18 cellular contexts compared by ENCODE assay signal in the genomic region with DNA sequence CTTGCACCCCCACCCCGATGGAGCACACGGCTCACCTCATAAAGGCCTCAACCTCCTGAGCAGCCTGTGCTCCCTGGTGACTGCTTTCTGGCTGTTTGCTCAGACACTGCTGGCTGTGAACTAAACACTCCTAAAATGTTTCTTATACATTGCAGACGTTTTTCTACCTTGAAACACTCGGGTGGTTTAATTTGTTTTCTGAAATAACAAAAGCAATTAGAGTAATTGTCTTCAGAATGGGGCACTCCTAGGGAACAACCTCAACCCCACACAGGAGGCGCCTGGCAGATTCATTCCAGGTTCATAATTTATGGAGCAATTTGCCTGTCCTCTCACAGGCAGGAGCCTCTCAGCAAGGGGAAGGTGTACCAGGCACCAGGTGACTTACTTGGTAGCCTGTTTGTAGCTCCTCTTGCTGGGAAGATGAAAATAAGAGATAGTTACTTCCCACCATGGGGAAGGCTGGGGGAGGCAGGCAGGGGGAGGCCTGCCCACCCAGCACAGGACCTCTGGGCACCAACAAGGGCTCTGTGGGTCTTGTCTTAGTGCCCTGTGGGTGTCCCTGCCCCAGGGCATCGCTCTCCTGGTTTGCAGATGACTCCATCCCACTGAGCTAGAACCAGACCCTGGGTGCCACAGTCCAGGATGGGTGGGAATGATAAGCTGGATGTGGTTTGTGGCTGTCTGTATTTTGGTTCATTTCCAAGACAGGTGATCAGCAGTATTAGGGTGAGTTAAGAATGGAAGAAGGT.
A peak's percentile ranks its signal among the peaks of the same experiment; 100 is the strongest.
DNase-seq lines count a peak whose midpoint lies in the region; ATAC-seq and TF ChIP-seq lines count a peak whose summit lies in the region.
"Had no signal": no experiment of that assay in that cellular context is flagged by ENCODE, and none has a peak within 500 bp of the region (broad histone marks: within the 10 kb centered on the region; RNA-seq: fewer than 3 reads in every experiment).

No MANE protein-coding gene starts in this region.

- H3K9me3 ChIP-seq in KOPT-K1 (ENCODE audit: insufficient read depth, low read length, poor library complexity, severe bottlenecking) (no peaks in the 10 kb centered on the region), stomach (no peaks in the 10 kb centered on the region), aorta (ENCODE audit: control insufficient read depth, low read length) (no peaks in the 10 kb centered on the region)
- H3K9me3 ChIP-seq: thyroid gland had no signal

- WGBS in stomach, 5 donors = 77 to 86% (median 78%) methylated on average over 6 of the region's 6 CpGs
- WGBS in aorta, 2 donors = 74 to 75% methylated on average over 6 of the region's 6 CpGs

- H3K27ac Mint-ChIP-seq in central memory CD8-positive, alpha-beta T cell (ENCODE audit: low read depth) = no peak overlapping the region
- H3K27ac Mint-ChIP-seq: brain; naive thymus-derived CD4-positive, alpha-beta T cell; stimulated activated memory B cell treated with anti-CD40 and anti-IgM and Interleukin-4, amounts not matched to agents 10 μg/mL and 1 μg/mL and 100 μg/mL, for 72 hours had no signal

- peaks cover 2% of the 10 kb centered on the region for H3K36me3 Mint-ChIP-seq in central memory CD8-positive, alpha-beta T cell (ENCODE audit: insufficient read depth)
- H3K36me3 Mint-ChIP-seq: brain; naive thymus-derived CD4-positive, alpha-beta T cell; stimulated activated memory B cell treated with anti-CD40 and anti-IgM and Interleukin-4, amounts not matched to agents 10 μg/mL and 1 μg/mL and 100 μg/mL, for 72 hours had no signal

- peaks cover 25% of the 10 kb centered on the region for H3K27me3 Mint-ChIP-seq in central memory CD8-positive, alpha-beta T cell

- no peak for TF ChIP-seq EP300 in stomach (IDR thresholded peaks at IDR 0.05)

- peak; percentile 39 for DNase-seq in NCI-H2227 (lab: John Stamatoyannopoulos, UW; ENCODE audit: unreplicated experiment)
- DNase-seq in central memory CD8-positive, alpha-beta T cell (ENCODE audit: low spot score in 2 of 2) = no peak
- DNase-seq in stomach = peak; percentile 19
- DNase-seq in activated CD8-positive, alpha-beta memory T cell treated with anti-CD3 and anti-CD28 coated beads for 24 hours = no peak
- DNase-seq in NCI-H2196 treated with DMSO at 0.1 percent for 48 hours (lab: John Stamatoyannopoulos, UW; ENCODE audit: unreplicated experiment) = no peak
- DNase-seq in aorta = no peak
- DNase-seq: activated CD4-positive, alpha-beta T cell treated with anti-CD3 and anti-CD28 coated beads for 4 hours; IMR-90; mesenchymal stem cell; naive thymus-derived CD4-positive, alpha-beta T cell; NCI-H2029 treated with DMSO at 0.1 percent for 48 hours; PC-3; SHP77 treated with DMSO at 0.1 percent for 48 hours; thyroid gland had no signal

- ATAC-seq in central memory CD8-positive, alpha-beta T cell (replicated peaks; ENCODE audit: extremely low read depth, poor library complexity, severe bottlenecking) = peak; percentile 30
- ATAC-seq in aorta (ENCODE audit: low FRiP score) = no peak
- ATAC-seq: PC-3; stimulated activated memory B cell treated with anti-CD40 and anti-IgM and Interleukin-4, amounts not matched to agents 10 μg/mL and 1 μg/mL and 100 μg/mL, for 72 hours had no signal

- no peak overlapping the region for H3K4me3 Mint-ChIP-seq in central memory CD8-positive, alpha-beta T cell
- H3K4me3 Mint-ChIP-seq: brain; naive thymus-derived CD4-positive, alpha-beta T cell; stimulated activated memory B cell treated with anti-CD40 and anti-IgM and Interleukin-4, amounts not matched to agents 10 μg/mL and 1 μg/mL and 100 μg/mL, for 72 hours had no signal

- no peak for TF ChIP-seq POLR2A in stomach (IDR thresholded peaks at IDR 0.05)

- no peak overlapping the region for H3K4me3 ChIP-seq in stomach
- no peak overlapping the region for H3K4me3 ChIP-seq in aorta (ENCODE audit: low read length in 2 of 2)
- H3K4me3 ChIP-seq: coronary artery, thyroid gland had no signal

- H3K36me3 ChIP-seq in KOPT-K1 (ENCODE audit: insufficient read depth, low read length) = no peaks in the 10 kb centered on the region
- H3K36me3 ChIP-seq in stomach = no peaks in the 10 kb centered on the region
- no peaks in the 10 kb centered on the region for H3K36me3 ChIP-seq in aorta (ENCODE audit: control insufficient read depth in 1 of 2, insufficient read depth in 2 of 2, low read length in 1 of 2)
- H3K36me3 ChIP-seq: thyroid gland had no signal

- TF ChIP-seq CTCF in stomach (IDR thresholded peaks at IDR 0.05) = no peak

- H3K9me3 Mint-ChIP-seq in central memory CD8-positive, alpha-beta T cell = no peaks in the 10 kb centered on the region
- H3K9me3 Mint-ChIP-seq: brain; stimulated activated memory B cell treated with anti-CD40 and anti-IgM and Interleukin-4, amounts not matched to agents 10 μg/mL and 1 μg/mL and 100 μg/mL, for 72 hours had no signal

- intact Hi-C loops in stomach (cut with DNase I; ENCODE audit: low total_unique reads) = no loop called here
- intact Hi-C loops in aorta (cut with DNase I) = no loop called here

- H3K4me1 Mint-ChIP-seq in central memory CD8-positive, alpha-beta T cell = no peaks in the 10 kb centered on the region
- H3K4me1 Mint-ChIP-seq: stimulated activated memory B cell treated with anti-CD40 and anti-IgM and Interleukin-4, amounts not matched to agents 10 μg/mL and 1 μg/mL and 100 μg/mL, for 72 hours had no signal

- H3K27ac ChIP-seq in KOPT-K1 (ENCODE audit: low read depth, low read length, poor library complexity, severe bottlenecking) = peak overlapping the region; percentile 48
- H3K27ac ChIP-seq in stomach = no peak overlapping the region
- no peak overlapping the region for H3K27ac ChIP-seq in aorta (ENCODE audit: low read depth in 1 of 2, low read length in 2 of 2)
- H3K27ac ChIP-seq: coronary artery, thyroid gland had no signal

- H3K27me3 ChIP-seq in stomach (peaks cover 0 to 7% (median 0%) of the 10 kb centered on the region in 3 donors), aorta (ENCODE audit: control insufficient read depth in 1 of 2, insufficient read depth in 2 of 2, low read length in 1 of 2) (peaks cover 0 to 3% of the 10 kb centered on the region in 2 donors)
- H3K27me3 ChIP-seq: thyroid gland had no signal

- H3K4me1 ChIP-seq in stomach (no peaks in the 10 kb centered on the region), aorta (ENCODE audit: control insufficient read depth in 1 of 2, insufficient read depth in 2 of 2, low read length in 2 of 2) (no peaks in the 10 kb centered on the region)
- H3K4me1 ChIP-seq: thyroid gland had no signal

Comparison
In these comparisons a context has a peak if more than half of its experiments do, and no peak if none do; other contexts are left out.
1. DNase-seq: peak in NCI-H2227 (single experiment) and stomach (single experiment); none in central memory CD8-positive, alpha-beta T cell (0 of 2), activated CD8-positive, alpha-beta memory T cell treated with anti-CD3 and anti-CD28 coated beads for 24 hours (single experiment), NCI-H2196 treated with DMSO at 0.1 percent for 48 hours (single experiment) and aorta (0 of 2).